Comparison of ENCODE assay signal across 8 cellular contexts in the genomic region with DNA sequence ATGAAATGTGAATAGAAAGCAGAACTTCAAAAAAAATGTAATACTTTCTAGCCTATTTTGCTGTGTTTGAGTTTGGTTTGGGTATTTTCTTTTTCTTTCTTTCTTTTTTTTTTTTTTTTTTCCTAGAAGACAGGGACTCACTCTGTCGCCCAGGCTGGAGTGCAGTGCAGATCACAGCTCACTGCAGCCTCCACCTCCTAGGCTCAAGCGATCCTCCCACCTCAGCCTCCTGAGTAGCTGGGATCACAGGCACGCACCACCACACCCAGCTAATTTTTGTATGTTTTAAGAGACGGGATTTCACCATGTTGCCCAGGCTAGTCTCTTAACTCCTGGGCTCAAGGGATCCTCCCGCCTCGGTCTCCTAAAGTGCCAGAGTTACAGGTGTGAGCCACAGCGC. TPM values are rescaled to one million over a fixed set of nuclear protein-coding genes. Genes with fewer than 3 reads are reported as not detected.
DNase-seq lines count a peak whose midpoint lies in the region; ATAC-seq and TF ChIP-seq lines count a peak whose summit lies in the region.
"Not testable (repeated sequence)": the region's sequence is repeated elsewhere in the genome, so short reads cannot be mapped to it uniquely, and the experiment has no call there.

No MANE protein-coding gene starts in this region.

- H3K4me2 ChIP-seq in KMS-11 = peak overlapping the region; percentile 69

- DNase-seq in CD4-positive, alpha-beta T cell; astrocyte of the spinal cord (ENCODE audit: low read depth, low spot score); esophagus squamous epithelium (lab: John Stamatoyannopoulos, UW); ovary; thyroid gland: not testable (repeated sequence)

- peaks cover 53% of the 10 kb centered on the region for H3K36me3 Mint-ChIP-seq in CD4-positive, alpha-beta T cell (ENCODE audit: low read depth)

- WGBS in esophagus squamous epithelium, 2 donors = 65 to 75% methylated on average over 4 to 7 of the region's 7 CpGs
- WGBS in liver = 73% methylated on average over 7 of the region's 7 CpGs
- 69 to 74% (median 73%) methylated on average over 7 of the region's 7 CpGs for WGBS in ovary, 3 donors
- 85 to 87% methylated on average over 7 of the region's 7 CpGs for WGBS in thyroid gland, 2 donors

- H3K9me3 Mint-ChIP-seq in CD4-positive, alpha-beta T cell = not testable (repeated sequence)

- H3K27ac Mint-ChIP-seq in CD4-positive, alpha-beta T cell = peak overlapping the region; percentile 96

- CTCF ChIA-PET in CD4-positive, alpha-beta T cell (lab: Charles Lee) = interaction anchor here (0.7 to 6.5 kb wide), 7 partner anchors 30 to 204 kb away, joined by 3 to 30 read pairs (median 3); a partner anchor contains a TSS

- not testable (repeated sequence) for H3K27me3 Mint-ChIP-seq in CD4-positive, alpha-beta T cell

- H3K79me2 ChIP-seq in KMS-11 (ENCODE audit: insufficient read depth, low read depth) = peaks cover 60% of the 10 kb centered on the region

- H3K9me3 ChIP-seq in CD4-positive, alpha-beta T cell (ENCODE audit: control insufficient read depth, low read length); esophagus squamous epithelium; liver (ENCODE audit: control insufficient read depth in 4 of 4, low read length in 3 of 4); ovary; thyroid gland: not testable (repeated sequence)

- peak in 1 of 2 donors; percentile 1 for TF ChIP-seq RAD21 in liver (IDR thresholded peaks at IDR 0.05)

- not testable (repeated sequence) for H2AFZ ChIP-seq in KMS-11 (ENCODE audit: low read depth)

- H3K36me3 ChIP-seq in KMS-11 (ENCODE audit: insufficient read depth); ovary; thyroid gland: not testable (repeated sequence)
- H3K36me3 ChIP-seq in esophagus squamous epithelium = peaks cover 0 to 36% (median 12%) of the 10 kb centered on the region in 3 donors
- peaks cover 0 to 25% (median 14%) of the 10 kb centered on the region in 4 donors for H3K36me3 ChIP-seq in liver (ENCODE audit: control insufficient read depth in 4 of 4, insufficient read depth in 3 of 4, low read depth in 1 of 4, low read length in 3 of 4)

- H3K4me1 ChIP-seq in KMS-11 (ENCODE audit: low read depth, poor library complexity, severe bottlenecking) = peaks cover 37% of the 10 kb centered on the region
- H3K4me1 ChIP-seq in esophagus squamous epithelium = peaks cover 17 to 45% (median 26%) of the 10 kb centered on the region in 3 donors
- H3K4me1 ChIP-seq in liver (ENCODE audit: control insufficient read depth in 4 of 4, insufficient read depth in 4 of 4, low read length in 3 of 4) = peaks cover 0 to 32% (median 19%) of the 10 kb centered on the region in 4 donors
- H3K4me1 ChIP-seq in ovary (ENCODE audit: insufficient read depth) = not testable (repeated sequence)
- peaks cover 17 to 19% of the 10 kb centered on the region in 2 donors for H3K4me1 ChIP-seq in thyroid gland

- peak overlapping the region; percentile 70; the same call in 1 of the 2 replicates for H3K9ac ChIP-seq in KMS-11
- H3K9ac ChIP-seq in liver (ENCODE audit: low read depth in 1 of 2, low read length in 2 of 2) = peak overlapping the region; percentile 77 to 96

- intact Hi-C loops in CD4-positive, alpha-beta T cell (cut with DNase I, micrococcal nuclease) = loop anchor here (5.0 kb wide), 3 partner anchors 40 to 255 kb away; a partner anchor contains a TSS
- intact Hi-C loops in esophagus squamous epithelium (cut with DNase I); thyroid gland (cut with DNase I): not testable (repeated sequence)
- intact Hi-C loops in ovary (cut with DNase I) = loop anchor here in 2 of 4 donors (5.0 to 10.0 kb wide), 3 partner anchors 35 to 85 kb away; a partner anchor contains a TSS

- H4K20me1 ChIP-seq in KMS-11 (ENCODE audit: insufficient read depth) = not testable (repeated sequence)

- in situ Hi-C loops in astrocyte of the spinal cord (cut with HindIII; ENCODE audit: low sequenced_read_pairs) = not testable (repeated sequence)

- H3K27ac ChIP-seq in CD4-positive, alpha-beta T cell (ENCODE audit: low read depth, low read length); KMS-11; ovary: not testable (repeated sequence)
- H3K27ac ChIP-seq in esophagus squamous epithelium (peak overlapping the region in 3 of 4 donors; percentile 82 to 91 (median 90)), liver (ENCODE audit: low read depth in 1 of 2, low read length in 2 of 2) (peak overlapping the region; percentile 62 to 72), thyroid gland (peak overlapping the region in 1 of 3 donors; percentile 93)

- not testable (repeated sequence) for TF ChIP-seq CTCF in CD4-positive, alpha-beta T cell (IDR thresholded peaks at IDR 0.05); KMS-11 (conservative IDR thresholded peaks at IDR 0.05; ENCODE audit: low read depth, low read length); WI38 (IDR thresholded peaks at IDR 0.05; ENCODE audit: low read depth, low read length); astrocyte of the spinal cord (IDR thresholded peaks at IDR 0.05; ENCODE audit: low read depth, low read length); esophagus squamous epithelium (IDR thresholded peaks at IDR 0.05); liver (IDR thresholded peaks at IDR 0.05; ENCODE audit: low read depth, low read length, missing input control); ovary (IDR thresholded peaks at IDR 0.05); thyroid gland (IDR thresholded peaks at IDR 0.05)

- POLR2A ChIA-PET in CD4-positive, alpha-beta T cell (lab: Charles Lee) = interaction anchor here (0.6 to 2.1 kb wide), 6 partner anchors 24 to 182 kb away, joined by 3 to 24 read pairs (median 3); a partner anchor contains a TSS

- not testable (repeated sequence) for ATAC-seq in CD4-positive, alpha-beta T cell (ENCODE audit: poor library complexity)

- peaks cover 75% of the 10 kb centered on the region for H3K4me1 Mint-ChIP-seq in CD4-positive, alpha-beta T cell (ENCODE audit: low read depth)

- TF ChIP-seq POLR2A in esophagus squamous epithelium (IDR thresholded peaks at IDR 0.05); ovary (IDR thresholded peaks at IDR 0.05); thyroid gland (IDR thresholded peaks at IDR 0.05): not testable (repeated sequence)

- H3K27me3 ChIP-seq in CD4-positive, alpha-beta T cell (ENCODE audit: control insufficient read depth, insufficient read depth, low read length); KMS-11 (ENCODE audit: insufficient read depth, low read depth); esophagus squamous epithelium; liver (ENCODE audit: control insufficient read depth in 4 of 4, insufficient read depth in 4 of 4, low read length in 3 of 4); ovary; thyroid gland: not testable (repeated sequence)

- H3K4me3 ChIP-seq in KMS-11 (IDR thresholded peaks at IDR 0.05; ENCODE audit: insufficient read depth, low read depth, low read length) = not testable (repeated sequence)
- H3K4me3 ChIP-seq in WI38 (ENCODE audit: low read depth, low read length) = peak overlapping the region; percentile 98
- H3K4me3 ChIP-seq in astrocyte of the spinal cord (ENCODE audit: low read depth, low read length) = peak overlapping the region; percentile 91
- peak overlapping the region; percentile 86 to 97 (median 90) for H3K4me3 ChIP-seq in esophagus squamous epithelium
- peak overlapping the region in 2 of 3 donors; percentile 95 for H3K4me3 ChIP-seq in liver (ENCODE audit: low read depth in 1 of 3, low read length in 3 of 3)
- peak overlapping the region; percentile 98 for H3K4me3 ChIP-seq in ovary
- peak overlapping the region; percentile 7 to 71 (median 59) for H3K4me3 ChIP-seq in thyroid gland (replicated peaks in 1 of 3)

- TF ChIP-seq EP300 in ovary (IDR thresholded peaks at IDR 0.05) = not testable (repeated sequence)

- peak overlapping the region; percentile 93 for H3K4me3 Mint-ChIP-seq in CD4-positive, alpha-beta T cell

RNA-seq across cellular contexts. Expression of a gene that starts 1.2 kb away (rescaled TPM):
- 100 to 1,000 TPM; 147 to 153 TPM for total RNA-seq in CD4-positive, alpha-beta T cell
- total RNA-seq in esophagus squamous epithelium (10 to 100 TPM; 44.2 to 65.0 (median 48.8) TPM), liver (10 to 100 TPM; 25.5 to 65.1 TPM), ovary (100 to 1,000 TPM in 5 of 7 donors, 10 to 100 TPM in 2; 70.5 to 201 (median 155) TPM), thyroid gland (100 to 1,000 TPM in 2 of 4 donors, 10 to 100 TPM in 2; 63.9 to 716 (median 170) TPM)
- polyA plus RNA-seq in liver (100 to 1,000 TPM; 110 to 542 TPM), ovary (100 to 1,000 TPM; 162 to 450 TPM)

RNA-seq across cellular contexts. Expression of a gene that starts 33.7 kb away (rescaled TPM):
- 100 to 1,000 TPM; 135 to 140 TPM for total RNA-seq in CD4-positive, alpha-beta T cell
- total RNA-seq in esophagus squamous epithelium (10 to 100 TPM; 22.0 to 54.0 (median 29.0) TPM), liver (10 to 100 TPM; 19.2 to 27.9 TPM), ovary (100 to 1,000 TPM in 2 of 7 donors, 10 to 100 TPM in 5; 72.0 to 107 (median 82.0) TPM), thyroid gland (100 to 1,000 TPM in 2 of 4 donors, 10 to 100 TPM in 2; 74.5 to 175 (median 90.8) TPM)
- polyA plus RNA-seq in liver (1 to 10 TPM; 4.3 to 6.5 TPM), ovary (10 to 100 TPM; 25.8 to 45.2 TPM)

RNA-seq across cellular contexts. Expression of a gene that starts 43.2 kb away (rescaled TPM):
- total RNA-seq in CD4-positive, alpha-beta T cell = 10 to 100 TPM; 40.1 to 43.0 TPM
- total RNA-seq in esophagus squamous epithelium (10 to 100 TPM; 21.9 to 36.0 (median 33.2) TPM), liver (10 to 100 TPM; 24.7 to 41.3 TPM), ovary (10 to 100 TPM; 23.7 to 34.7 (median 29.4) TPM), thyroid gland (10 to 100 TPM; 42.7 to 57.3 (median 48.2) TPM)
- polyA plus RNA-seq in liver (10 to 100 TPM; 11.7 to 13.5 TPM), ovary (10 to 100 TPM; 12.2 to 28.8 TPM)

RNA-seq across cellular contexts. Expression of a gene that starts 58.5 kb away (rescaled TPM):
- total RNA-seq in CD4-positive, alpha-beta T cell = 100 to 1,000 TPM; 102 to 109 TPM
- total RNA-seq in esophagus squamous epithelium (1 to 10 TPM in 3 of 4 donors, under 1 TPM in 1; 0.85 to 4.0 (median 1.4) TPM), liver (under 1 TPM; 0.19 to 0.84 TPM), ovary (under 1 TPM in 6 of 7 donors, not detected in 1; 0.15 to 0.89 (median 0.40) TPM), thyroid gland (1 to 10 TPM; 1.2 to 4.3 (median 1.9) TPM)
- polyA plus RNA-seq in liver (under 1 TPM; 0.28 to 0.39 TPM), ovary (1 to 10 TPM in 1 of 2 donors, under 1 TPM in 1; 0.17 to 1.4 TPM)
